In the genomic region with DNA sequence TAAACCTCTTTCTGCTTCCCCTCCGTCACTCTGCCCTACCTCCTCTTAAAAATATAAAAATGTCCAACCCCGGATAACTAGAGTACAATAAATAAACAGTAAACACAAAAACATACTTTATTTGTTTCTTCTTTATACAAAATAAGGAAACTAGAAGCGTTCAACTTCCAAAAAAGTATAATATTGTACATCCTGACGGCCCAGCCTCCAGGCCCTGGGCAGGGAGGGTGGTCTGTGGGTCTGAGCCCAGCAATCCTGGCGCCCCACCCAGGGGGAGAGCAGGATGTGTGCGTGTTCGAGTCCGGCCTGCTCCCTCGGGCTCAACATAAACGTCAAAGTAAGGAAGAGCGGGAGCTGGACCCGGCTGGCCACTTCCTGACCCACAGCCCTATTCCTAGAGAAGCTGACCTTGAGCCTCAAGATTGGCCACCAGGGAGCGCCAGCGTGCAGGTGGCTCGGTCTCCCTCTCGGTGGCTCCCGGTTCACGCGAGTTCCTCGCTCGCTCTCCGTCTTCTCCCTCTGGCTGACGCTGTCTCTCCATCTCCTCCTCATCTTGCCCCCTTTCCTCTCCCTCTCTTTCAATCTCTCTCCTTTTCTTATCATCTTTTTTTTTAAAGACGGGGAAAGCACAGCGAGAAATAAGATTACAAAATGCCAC, we compare ENCODE assay signal across 8 cellular contexts. TPM values are rescaled to one million over a fixed set of nuclear protein-coding genes. Genes with fewer than 3 reads are reported as not detected.
DNase-seq lines count a peak whose midpoint lies in the region; ATAC-seq and TF ChIP-seq lines count a peak whose summit lies in the region.

No MANE protein-coding gene starts in this region.

- H3K27me3 ChIP-seq in AG04450 (ENCODE audit: control insufficient read depth, insufficient read depth, low read length), result peaks cover 64% of the 10 kb centered on the region
- peaks cover 66% of the 10 kb centered on the region for H3K27me3 ChIP-seq in GM23248 (replicated peaks; ENCODE audit: insufficient read depth)
- H3K27me3 ChIP-seq in liver (ENCODE audit: control insufficient read depth in 4 of 4, insufficient read depth in 4 of 4, low read length in 3 of 4), result peaks cover 10 to 31% (median 23%) of the 10 kb centered on the region in 4 donors

- H3K4me1 ChIP-seq in GM23248 (ENCODE audit: insufficient read depth) (no peaks in the 10 kb centered on the region; the same call in 1 of the 2 replicates), liver (ENCODE audit: control insufficient read depth in 4 of 4, insufficient read depth in 4 of 4, low read length in 3 of 4) (peaks cover 13 to 38% (median 24%) of the 10 kb centered on the region in 4 donors)

- H3K79me2 ChIP-seq in GM23248 (ENCODE audit: insufficient read depth), result no peaks in the 10 kb centered on the region

- H3K36me3 Mint-ChIP-seq in activated CD4-positive, alpha-beta T cell treated with anti-CD3 and anti-CD28 coated beads for 36 hours (ENCODE audit: low read depth), result no peaks in the 10 kb centered on the region

- H3K9me3 ChIP-seq in AG04450 (ENCODE audit: control insufficient read depth, insufficient read depth, low read length) (no peaks in the 10 kb centered on the region; the same call in 1 of the 2 replicates), GM23248 (ENCODE audit: low read depth) (no peaks in the 10 kb centered on the region), liver (ENCODE audit: control insufficient read depth in 4 of 4, low read length in 3 of 4) (no peaks in the 10 kb centered on the region)

- H3K9me2 ChIP-seq in GM23248 (ENCODE audit: insufficient read depth), result no peaks in the 10 kb centered on the region

- DNase-seq in AG04450 (ENCODE audit: low read depth, low spot score) (peak; percentile 29), GM23248 (peak; percentile 83), NCI-H226 (peak; percentile 56), choroid plexus epithelial cell (ENCODE audit: low read depth) (peak; percentile 80)
- DNase-seq in activated CD4-positive, alpha-beta T cell treated with anti-CD3 and anti-CD28 coated beads for 36 hours, result peak; percentile 89
- DNase-seq in stimulated activated CD4-positive, alpha-beta T cell treated with anti-CD3 and anti-CD28 coated beads, TNF-alpha, amount 100 ng/mL, for 1 hour (ENCODE audit: low read depth in 3 of 3, low spot score in 1 of 3), result peak; percentile 7 to 62 (median 32)

- CTCF ChIA-PET in AG04450 (lab: Charles Lee), result interaction anchor here (0.6 to 2.8 kb wide), 20 partner anchors 9 to 1269 kb away, joined by 3 to 32 read pairs (median 4); a partner anchor contains a TSS
- CTCF ChIA-PET in activated CD4-positive, alpha-beta T cell treated with anti-CD3 and anti-CD28 coated beads for 36 hours (lab: Charles Lee), result interaction anchor here (0.6 to 2.2 kb wide), 13 partner anchors 9 to 297 kb away, joined by 3 to 8 read pairs (median 3); a partner anchor contains a TSS

- H2AFZ ChIP-seq in GM23248, result no peak overlapping the region

- H3K4me1 Mint-ChIP-seq in activated CD4-positive, alpha-beta T cell treated with anti-CD3 and anti-CD28 coated beads for 36 hours, result peaks cover 19% of the 10 kb centered on the region

- peak; percentile 92 for TF ChIP-seq CTCF in AG04450 (IDR thresholded peaks at IDR 0.05; ENCODE audit: low read depth, low read length)
- TF ChIP-seq CTCF in choroid plexus epithelial cell (conservative IDR thresholded peaks at IDR 0.05; ENCODE audit: low read depth, low read length), result peak; percentile 93
- TF ChIP-seq CTCF in liver (IDR thresholded peaks at IDR 0.05; ENCODE audit: low read depth, low read length, missing input control), result peak; percentile 65

- intact Hi-C loops in activated CD4-positive, alpha-beta T cell treated with anti-CD3 and anti-CD28 coated beads for 36 hours (cut with DNase I, micrococcal nuclease), result loop anchor here (1.0 to 10.0 kb wide), 4 partner anchors 19 to 1213 kb away; no protein-coding TSS in a partner anchor

- ATAC-seq in activated CD4-positive, alpha-beta T cell treated with anti-CD3 and anti-CD28 coated beads for 36 hours, result peak; percentile 71
- ATAC-seq in GM19463 (IDR thresholded peaks at IDR 0.05; ENCODE audit: unreplicated experiment), result no peak

- in situ Hi-C loops in GM23248 (cut with MboI), result loop anchor here (25.0 kb wide), 1 partner anchor 450 kb away; no protein-coding TSS in a partner anchor

- H3K4me3 ChIP-seq in AG04450 (ENCODE audit: low read depth, low read length) (peak overlapping the region; percentile 29), GM23248 (no peak overlapping the region), choroid plexus epithelial cell (ENCODE audit: low read depth, low read length) (no peak overlapping the region), liver (ENCODE audit: low read depth in 1 of 3, low read length in 3 of 3) (peak overlapping the region in 1 of 3 donors; percentile 15)

- H3K27ac Mint-ChIP-seq in activated CD4-positive, alpha-beta T cell treated with anti-CD3 and anti-CD28 coated beads for 36 hours, result no peak overlapping the region

- H3K27ac ChIP-seq in AG04450 (ENCODE audit: low read depth, low read length), result no peak overlapping the region
- H3K27ac ChIP-seq in GM23248, result no peak overlapping the region
- no peak overlapping the region for H3K27ac ChIP-seq in liver (ENCODE audit: low read depth in 1 of 2, low read length in 2 of 2)

- WGBS in GM23248 (ENCODE audit: low coverage in 1 of 2, low lambda C conversion rate in 2 of 2, missing lambda C conversion rate in 2 of 2), 2 experiments, result 9% methylated on average over 24 to 25 of the region's 25 CpGs
- 12% methylated on average over 25 of the region's 25 CpGs for WGBS in liver

- POLR2A ChIA-PET in AG04450 (lab: Yijun Ruan, JAX), result interaction anchor here (0.6 kb wide), 1 partner anchor 446 kb away, joined by 6 read pairs; no protein-coding TSS in a partner anchor
- POLR2A ChIA-PET in activated CD4-positive, alpha-beta T cell treated with anti-CD3 and anti-CD28 coated beads for 36 hours (lab: Charles Lee), result interaction anchor here (0.7 kb wide), 1 partner anchor 53 kb away, joined by 7 read pairs; no protein-coding TSS in a partner anchor

- H3K9ac ChIP-seq in GM23248 (no peak overlapping the region), liver (ENCODE audit: low read depth in 1 of 2, low read length in 2 of 2) (no peak overlapping the region)

- no peaks in the 10 kb centered on the region for H4K20me1 ChIP-seq in GM23248 (ENCODE audit: insufficient read depth)

- H3K4me3 Mint-ChIP-seq in activated CD4-positive, alpha-beta T cell treated with anti-CD3 and anti-CD28 coated beads for 36 hours, result peak overlapping the region; percentile 64

- H3K4me2 ChIP-seq in GM23248 (ENCODE audit: unreplicated experiment), result peak overlapping the region; percentile 44

- H3K36me3 ChIP-seq in GM23248 (ENCODE audit: low read depth), result no peaks in the 10 kb centered on the region
- H3K36me3 ChIP-seq in liver (ENCODE audit: control insufficient read depth in 4 of 4, insufficient read depth in 3 of 4, low read depth in 1 of 4, low read length in 3 of 4), result no peaks in the 10 kb centered on the region

- H3F3A ChIP-seq in GM23248 (ENCODE audit: insufficient read depth), result no peaks in the 10 kb centered on the region

- no peaks in the 10 kb centered on the region for H3K9me3 Mint-ChIP-seq in activated CD4-positive, alpha-beta T cell treated with anti-CD3 and anti-CD28 coated beads for 36 hours (ENCODE audit: low read depth)

- peaks cover 59% of the 10 kb centered on the region for H3K27me3 Mint-ChIP-seq in activated CD4-positive, alpha-beta T cell treated with anti-CD3 and anti-CD28 coated beads for 36 hours

- TF ChIP-seq RAD21 in liver (IDR thresholded peaks at IDR 0.05), result peak; percentile 73 to 79

TF ChIP-seq in liver, 16 proteins besides CTCF, POLR2A, EP300 and RAD21 (continues in another document):
- TF ChIP-seq FOXA1 (IDR thresholded peaks at IDR 0.05) (no peak), EGR1 (IDR thresholded peaks at IDR 0.05; ENCODE audit: low read depth in 2 of 2) (no peak), HNF4G (IDR thresholded peaks at IDR 0.05) (no peak), NR2F2 (IDR thresholded peaks at IDR 0.05) (no peak), TAF1 (conservative IDR thresholded peaks at IDR 0.05) (no peak)
- TF ChIP-seq, protein P1, sequence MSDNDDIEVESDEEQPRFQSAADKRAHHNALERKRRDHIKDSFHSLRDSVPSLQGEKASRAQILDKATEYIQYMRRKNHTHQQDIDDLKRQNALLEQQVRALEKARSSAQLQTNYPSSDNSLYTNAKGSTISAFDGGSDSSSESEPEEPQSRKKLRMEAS (IDR thresholded peaks at IDR 0.05), result no peak

RNA-seq across cellular contexts. Expression of a gene that starts 9.4 kb away (rescaled TPM):
- polyA plus RNA-seq in AG04450 (2011; rRNA removed) (not detected in 2 replicates), GM23248 (2016; fragmentation: Nextera tagmentation; extraction: Ambion mirVana) (not detected in 2 replicates), liver (not detected)
- polyA minus RNA-seq in AG04450 (2011; rRNA and poly(A)+ RNA removed), result not detected in 2 replicates
- not detected in 2 replicates for total RNA-seq in GM23248 (2014; rRNA removed; shearing (Covaris generic))
- total RNA-seq in activated CD4-positive, alpha-beta T cell treated with anti-CD3 and anti-CD28 coated beads for 36 hours, result not detected
- not detected for total RNA-seq in liver

RNA-seq across cellular contexts. Expression of a gene that starts 40.1 kb away (rescaled TPM):
- 10.0 and 13.6 TPM in 2 replicates for polyA plus RNA-seq in AG04450 (2011; rRNA removed)
- polyA minus RNA-seq in AG04450 (2011; rRNA and poly(A)+ RNA removed), result 3.9 and 5.8 TPM in 2 replicates
- total RNA-seq in GM23248 (2014; rRNA removed; shearing (Covaris generic)), result 5.1 and 6.3 TPM in 2 replicates
- polyA plus RNA-seq in GM23248 (2016; fragmentation: Nextera tagmentation; extraction: Ambion mirVana), result 13.4 and 14.6 TPM in 2 replicates
- total RNA-seq in activated CD4-positive, alpha-beta T cell treated with anti-CD3 and anti-CD28 coated beads for 36 hours, result 1 to 10 TPM; 1.5 to 3.9 TPM
- total RNA-seq in liver, result 10 to 100 TPM; 22.4 to 25.9 TPM
- 10 to 100 TPM; 41.4 to 93.1 TPM for polyA plus RNA-seq in liver

RNA-seq across cellular contexts. Expression of a gene that starts 58.6 kb away (rescaled TPM):
- polyA plus RNA-seq in AG04450 (2011; rRNA removed) (not detected in 2 replicates), GM23248 (2016; fragmentation: Nextera tagmentation; extraction: Ambion mirVana) (not detected in 2 replicates), liver (100 to 1,000 TPM in 1 of 2 donors, 10 to 100 TPM in 1; 85.3 to 433 TPM)
- polyA minus RNA-seq in AG04450 (2011; rRNA and poly(A)+ RNA removed), result not detected in 2 replicates
- not detected in 2 replicates for total RNA-seq in GM23248 (2014; rRNA removed; shearing (Covaris generic))
- total RNA-seq in activated CD4-positive, alpha-beta T cell treated with anti-CD3 and anti-CD28 coated beads for 36 hours, result not detected
- total RNA-seq in liver, result 10 to 100 TPM in 1 of 2 donors, under 1 TPM in 1; 0.65 to 70.4 TPM

Comparison
In these comparisons a context has a peak if more than half of its experiments do, and no peak if none do; other contexts are left out.
1. DNase-seq: peak in every context shown above with its lines; median percentile 89 in activated CD4-positive, alpha-beta T cell treated with anti-CD3 and anti-CD28 coated beads for 36 hours; 83 in GM23248; 80 in choroid plexus epithelial cell; 56 in NCI-H226; 32 in stimulated activated CD4-positive, alpha-beta T cell treated with anti-CD3 and anti-CD28 coated beads, TNF-alpha, amount 100 ng/mL, for 1 hour; 29 in AG04450.